In genomic region chr20:47606414-47607207, GRCh38 we compare ENCODE assay signal across 11 cellular contexts.
A peak's percentile ranks its signal among the peaks of the same experiment; 100 is the strongest.
DNase-seq lines count a peak whose midpoint lies in the region; ATAC-seq and TF ChIP-seq lines count a peak whose summit lies in the region.
"Had no signal": no experiment of that assay in that cellular context is flagged by ENCODE, and none has a peak within 500 bp of the region (broad histone marks: within the 10 kb centered on the region; RNA-seq: fewer than 3 reads in every experiment).

No MANE protein-coding gene starts in this region.

- 0 out of 4 replicates have a peak overlapping the region, but pooled peaks of 1 of the 2 experiments have one; percentile 18 for H4K8ac ChIP-seq in IMR-90 (ENCODE audit: low read depth in 2 of 2, low read length in 2 of 2)

- no peak overlapping the region for H3K4ac ChIP-seq in IMR-90 (ENCODE audit: low read depth, low read length)

- H3K4me3 Mint-ChIP-seq in CD8-positive, alpha-beta T cell: no peak overlapping the region

- H3K9ac ChIP-seq in IMR-90 (ENCODE audit: low read depth, low read length): no peak overlapping the region
- H3K9ac ChIP-seq in SK-N-MC (ENCODE audit: insufficient read length): no peak overlapping the region
- H3K9ac ChIP-seq in colonic mucosa (ENCODE audit: low read depth in 2 of 2, low read length in 2 of 2): no peak overlapping the region

- H3K9me3 Mint-ChIP-seq in CD8-positive, alpha-beta T cell: no peaks in the 10 kb centered on the region

- H3K27ac ChIP-seq in CD8-positive, alpha-beta T cell (ENCODE audit: low read depth, low read length): no peak overlapping the region
- H3K27ac ChIP-seq in IMR-90 (ENCODE audit: insufficient read depth, low read length): peak overlapping the region; percentile 37; the same call in 1 of the 2 replicates
- peak overlapping the region; percentile 81 for H3K27ac ChIP-seq in SK-N-MC
- H3K27ac ChIP-seq in colonic mucosa: no peak overlapping the region
- H3K27ac ChIP-seq: hepatocyte had no signal

- H2BK20ac ChIP-seq in IMR-90 (ENCODE audit: low read depth, low read length): no peak overlapping the region

- no peak overlapping the region for H3K4me3 ChIP-seq in CD8-positive, alpha-beta T cell (ENCODE audit: low read depth, low read length)
- H3K4me3 ChIP-seq in IMR-90 (ENCODE audit: insufficient read depth, low read depth, low read length) (no peak overlapping the region), SK-N-MC (no peak overlapping the region), colonic mucosa (no peak overlapping the region)
- H3K4me3 ChIP-seq: hepatocyte, skin epidermis had no signal

- H3K79me1 ChIP-seq in IMR-90 (ENCODE audit: low read depth in 1 of 2, low read length in 2 of 2): peaks cover 8 to 37% of the 10 kb centered on the region in 2 experiments

- H3K23ac ChIP-seq in IMR-90 (ENCODE audit: low read depth, low read length): no peak overlapping the region

- no peaks in the 10 kb centered on the region for H3K27me3 ChIP-seq in CD8-positive, alpha-beta T cell (ENCODE audit: insufficient read depth, low read length)
- H3K27me3 ChIP-seq in IMR-90 (ENCODE audit: control insufficient read depth, insufficient read depth, low read length) (no peaks in the 10 kb centered on the region), colonic mucosa (no peaks in the 10 kb centered on the region)
- H3K27me3 ChIP-seq: hepatocyte had no signal

- no peak overlapping the region for H2AK5ac ChIP-seq in IMR-90 (ENCODE audit: low read depth, low read length)

- dilution Hi-C loops in IMR-90 (cut with HindIII; ENCODE audit: low sequenced_read_pairs, unreplicated experiment): no loop called here

- H3K9me3 ChIP-seq in CD8-positive, alpha-beta T cell (ENCODE audit: low read length): no peaks in the 10 kb centered on the region
- H3K9me3 ChIP-seq in IMR-90 (ENCODE audit: control insufficient read depth, insufficient read depth, low read length) (no peaks in the 10 kb centered on the region), SK-N-MC (ENCODE audit: low read depth, low read length) (no peaks in the 10 kb centered on the region), colonic mucosa (no peaks in the 10 kb centered on the region)

- H3K36me3 ChIP-seq in CD8-positive, alpha-beta T cell (ENCODE audit: insufficient read depth, low read length): no peaks in the 10 kb centered on the region
- H3K36me3 ChIP-seq in IMR-90 (ENCODE audit: control insufficient read depth, insufficient read depth, low read length) (no peaks in the 10 kb centered on the region), SK-N-MC (ENCODE audit: insufficient read depth, low read length) (no peaks in the 10 kb centered on the region), colonic mucosa (no peaks in the 10 kb centered on the region)

- peak overlapping the region; percentile 51 for H2BK5ac ChIP-seq in IMR-90 (ENCODE audit: low read depth, low read length, poor library complexity, severe bottlenecking)

- TF ChIP-seq RAD21 in IMR-90 (IDR thresholded peaks at IDR 0.05; ENCODE audit: low read length): no peak

- H3K36me3 Mint-ChIP-seq in CD8-positive, alpha-beta T cell: peaks cover 18% of the 10 kb centered on the region

- H2BK120ac ChIP-seq in IMR-90 (ENCODE audit: low read depth, low read length): no peak overlapping the region; the same call in 1 of the 2 replicates

- H3K27me3 Mint-ChIP-seq in CD8-positive, alpha-beta T cell (ENCODE audit: low read depth): no peaks in the 10 kb centered on the region

- peak overlapping the region; percentile 46 for H3K27ac Mint-ChIP-seq in CD8-positive, alpha-beta T cell

- peaks cover 46% of the 10 kb centered on the region for H3K4me1 ChIP-seq in CD8-positive, alpha-beta T cell (ENCODE audit: insufficient read depth, low read length)
- peaks cover 7% of the 10 kb centered on the region for H3K4me1 ChIP-seq in IMR-90 (ENCODE audit: control insufficient read depth, insufficient read depth, low read length)
- H3K4me1 ChIP-seq in colonic mucosa: no peaks in the 10 kb centered on the region

- peaks cover 80% of the 10 kb centered on the region for H3K4me1 Mint-ChIP-seq in CD8-positive, alpha-beta T cell (ENCODE audit: low read depth)

- intact Hi-C loops in CD8-positive, alpha-beta T cell (cut with DNase I, micrococcal nuclease): no loop called here
- intact Hi-C loops in IMR-90 (cut with micrococcal nuclease): loop anchor here (5.0 kb wide), 1 partner anchor 104 kb away; the partner anchor contains the start of gene NCOA3
- intact Hi-C loops in colonic mucosa (cut with DNase I): no loop called here

- H3K9me1 ChIP-seq in IMR-90 (ENCODE audit: insufficient read depth, low read length): peaks cover 2% of the 10 kb centered on the region; the same call in 1 of the 2 replicates

- TF ChIP-seq CTCF in CD8-positive, alpha-beta T cell (IDR thresholded peaks at IDR 0.05): no peak
- TF ChIP-seq CTCF in IMR-90 (conservative IDR thresholded peaks at IDR 0.05; ENCODE audit: low read depth, low read length): no peak
- TF ChIP-seq CTCF in colonic mucosa (IDR thresholded peaks at IDR 0.05): no peak

- in situ Hi-C loops in IMR-90 (cut with MboI; ENCODE audit: low sequenced_read_pairs): no loop called here

- no peak overlapping the region for H2AK9ac ChIP-seq in IMR-90 (replicated peaks; ENCODE audit: low read depth, low read length, poor library complexity)

- H4K20me1 ChIP-seq in IMR-90 (ENCODE audit: insufficient read depth, low read length): no peaks in the 10 kb centered on the region

- POLR2A ChIA-PET in CD8-positive, alpha-beta T cell (lab: Charles Lee): interaction anchor here (1.1 kb wide), 1 partner anchor 9 kb away, joined by 3 read pairs; no protein-coding TSS in a partner anchor
- POLR2A ChIA-PET in IMR-90 (lab: Charles Lee; ENCODE audit: unreplicated experiment): no interaction called here

- no peak overlapping the region for H2AFZ ChIP-seq in IMR-90 (replicated peaks; ENCODE audit: low read length, poor library complexity)
- H2AFZ ChIP-seq: hepatocyte had no signal

- H2BK15ac ChIP-seq in IMR-90 (ENCODE audit: low read depth, low read length): no peak overlapping the region

- CTCF ChIA-PET in CD8-positive, alpha-beta T cell (lab: Charles Lee): interaction anchor here (0.7 to 1.2 kb wide), 2 partner anchors 14 to 57 kb away, joined by 3 read pairs; no protein-coding TSS in a partner anchor
- CTCF ChIA-PET in IMR-90 (lab: Yijun Ruan, JAX): no interaction called here

- no peak overlapping the region for H4K5ac ChIP-seq in IMR-90 (ENCODE audit: low read depth, low read length)

- no CpG with 5 or more reads among the region's 8 CpGs for WGBS in IMR-90 (ENCODE audit: extremely low coverage in 2 of 2, insufficient read length in 1 of 2), 2 experiments

- no TSS peak for BruUV-seq in IMR-90 (replicated peaks; lab: Mats Ljungman, UMichigan)

- no peak for DNase-seq in CD8-positive, alpha-beta T cell
- DNase-seq in IMR-90 (no peak), SK-N-MC (ENCODE audit: low read depth, low spot score) (no peak), left kidney (ENCODE audit: low read depth, low spot score) (peak; percentile 21), superior temporal gyrus (ENCODE audit: extremely low spot score) (no peak), colonic mucosa (no peak)
- DNase-seq: activated gamma-delta T cell treated with Interleukin-2 at 50 U/mL for 16 hours had no signal

- H3K4me2 ChIP-seq in IMR-90 (ENCODE audit: low read depth, low read length): peak overlapping the region; percentile 45; the same call in 1 of the 2 replicates
- H3K4me2 ChIP-seq: hepatocyte had no signal

- no peak overlapping the region for H3K56ac ChIP-seq in IMR-90 (ENCODE audit: extremely low read depth, insufficient read depth, low read length)

- no peak for TF ChIP-seq POLR2A in IMR-90 (IDR thresholded peaks at IDR 0.05; ENCODE audit: low read depth, low read length)

- no peak overlapping the region for H3K14ac ChIP-seq in IMR-90 (replicated peaks; ENCODE audit: low read depth, low read length)

- no peak overlapping the region; the same call in 1 of the 2 replicates for H4K91ac ChIP-seq in IMR-90 (ENCODE audit: insufficient read depth, low read depth, low read length)

- ATAC-seq in CD8-positive, alpha-beta T cell: no peak
- ATAC-seq in IMR-90 (ENCODE audit: low read depth): no peak
- ATAC-seq in HG03097 (IDR thresholded peaks at IDR 0.05; ENCODE audit: low FRiP score, unreplicated experiment): no peak
- ATAC-seq in HG03342 (IDR thresholded peaks at IDR 0.05; ENCODE audit: unreplicated experiment): no peak

- no peak overlapping the region for H3K18ac ChIP-seq in IMR-90 (ENCODE audit: low read depth, low read length)

TF ChIP-seq in IMR-90, 13 proteins besides CTCF, POLR2A, EP300 and RAD21:
- TF ChIP-seq USF2 (IDR thresholded peaks at IDR 0.05; ENCODE audit: low read depth, low read length) (no peak), MXI1 (IDR thresholded peaks at IDR 0.05; ENCODE audit: borderline replicate concordance, low read depth, low read length) (no peak), FOS (IDR thresholded peaks at IDR 0.05; ENCODE audit: low read depth, low read length) (no peak), SMC3 (IDR thresholded peaks at IDR 0.05; ENCODE audit: low read depth, low read length) (no peak)

Comparison
In these comparisons a context has a peak if more than half of its experiments do, and no peak if none do; other contexts are left out.
1. H3K27ac ChIP-seq: peak in IMR-90 (single experiment) and SK-N-MC (single experiment); none in CD8-positive, alpha-beta T cell (single experiment) and colonic mucosa (single experiment).